Comparison of ENCODE assay signal across 2 cellular contexts in genomic region chr1:220691039-220691684, GRCh38.
TF ChIP-seq lines count a peak whose summit lies in the region.

No MANE protein-coding gene starts in this region.

TF ChIP-seq in HCT116, 20 proteins besides CTCF, POLR2A, EP300 and RAD21 (continued from another document):
- TF ChIP-seq SIN3A (IDR thresholded peaks at IDR 0.05; ENCODE audit: low read depth): no peak

TF ChIP-seq in WTC11, 78 proteins besides CTCF, POLR2A, EP300 and RAD21 (continued from another document):
- TF ChIP-seq CDX4 (CRISPR knock-in tag; IDR thresholded peaks at IDR 0.05; ENCODE audit: borderline replicate concordance) (no peak), ZNF219 (CRISPR knock-in tag; IDR thresholded peaks at IDR 0.05; ENCODE audit: borderline replicate concordance) (no peak), ATF1 (CRISPR knock-in tag; IDR thresholded peaks at IDR 0.05) (no peak), USF1 (CRISPR knock-in tag; IDR thresholded peaks at IDR 0.05) (no peak), JAZF1 (CRISPR knock-in tag; IDR thresholded peaks at IDR 0.05) (no peak), PREB (CRISPR knock-in tag; IDR thresholded peaks at IDR 0.05; ENCODE audit: borderline replicate concordance) (no peak), ATF2 (CRISPR knock-in tag; IDR thresholded peaks at IDR 0.05; ENCODE audit: borderline replicate concordance, low read depth) (no peak)
